Comparison of ENCODE assay signal across 3 cellular contexts in the genomic region with DNA sequence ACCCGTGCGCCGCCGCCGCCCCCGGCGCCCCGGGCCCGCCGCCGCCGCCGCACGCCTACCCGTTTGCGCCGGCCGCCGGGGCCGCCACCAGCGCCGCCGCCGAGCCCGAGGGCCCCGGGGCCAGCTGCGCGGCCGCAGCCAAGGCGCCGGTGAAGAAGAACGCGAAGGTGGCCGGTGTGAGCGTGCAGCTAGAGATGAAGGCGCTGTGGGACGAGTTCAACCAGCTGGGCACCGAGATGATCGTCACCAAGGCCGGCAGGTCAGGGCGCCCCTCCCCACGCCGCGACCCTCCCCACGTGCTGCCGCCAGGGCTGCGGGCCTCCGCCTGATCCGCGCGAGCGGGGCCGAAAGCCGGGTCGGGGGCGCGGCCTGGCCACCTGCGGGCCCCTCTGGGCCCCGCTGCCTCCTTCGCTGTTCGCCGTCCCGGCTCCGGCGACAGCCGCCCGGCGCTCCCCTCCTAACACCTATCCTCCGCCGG.
TF ChIP-seq lines count a peak whose summit lies in the region.

No MANE protein-coding gene starts in this region.

TF ChIP-seq in A549, 52 proteins besides CTCF, POLR2A, EP300 and RAD21:
- TF ChIP-seq EHF (CRISPR knock-in tag; IDR thresholded peaks at IDR 0.05): no peak
- TF ChIP-seq TFCP2L1 (CRISPR knock-in tag; IDR thresholded peaks at IDR 0.05): no peak
- no peak for TF ChIP-seq MAFK (IDR thresholded peaks at IDR 0.05; ENCODE audit: partially characterized antibody)
- TF ChIP-seq HDAC2 (IDR thresholded peaks at IDR 0.05): no peak
- no peak for TF ChIP-seq POLR2AphosphoS2 (conservative IDR thresholded peaks at IDR 0.05; ENCODE audit: low read length)
- no peak for TF ChIP-seq MAZ (IDR thresholded peaks at IDR 0.05; ENCODE audit: borderline replicate concordance, low read depth, low read length)
- no peak for TF ChIP-seq CHD2 (IDR thresholded peaks at IDR 0.05; ENCODE audit: low read length, partially characterized antibody)
- TF ChIP-seq, protein P1, sequence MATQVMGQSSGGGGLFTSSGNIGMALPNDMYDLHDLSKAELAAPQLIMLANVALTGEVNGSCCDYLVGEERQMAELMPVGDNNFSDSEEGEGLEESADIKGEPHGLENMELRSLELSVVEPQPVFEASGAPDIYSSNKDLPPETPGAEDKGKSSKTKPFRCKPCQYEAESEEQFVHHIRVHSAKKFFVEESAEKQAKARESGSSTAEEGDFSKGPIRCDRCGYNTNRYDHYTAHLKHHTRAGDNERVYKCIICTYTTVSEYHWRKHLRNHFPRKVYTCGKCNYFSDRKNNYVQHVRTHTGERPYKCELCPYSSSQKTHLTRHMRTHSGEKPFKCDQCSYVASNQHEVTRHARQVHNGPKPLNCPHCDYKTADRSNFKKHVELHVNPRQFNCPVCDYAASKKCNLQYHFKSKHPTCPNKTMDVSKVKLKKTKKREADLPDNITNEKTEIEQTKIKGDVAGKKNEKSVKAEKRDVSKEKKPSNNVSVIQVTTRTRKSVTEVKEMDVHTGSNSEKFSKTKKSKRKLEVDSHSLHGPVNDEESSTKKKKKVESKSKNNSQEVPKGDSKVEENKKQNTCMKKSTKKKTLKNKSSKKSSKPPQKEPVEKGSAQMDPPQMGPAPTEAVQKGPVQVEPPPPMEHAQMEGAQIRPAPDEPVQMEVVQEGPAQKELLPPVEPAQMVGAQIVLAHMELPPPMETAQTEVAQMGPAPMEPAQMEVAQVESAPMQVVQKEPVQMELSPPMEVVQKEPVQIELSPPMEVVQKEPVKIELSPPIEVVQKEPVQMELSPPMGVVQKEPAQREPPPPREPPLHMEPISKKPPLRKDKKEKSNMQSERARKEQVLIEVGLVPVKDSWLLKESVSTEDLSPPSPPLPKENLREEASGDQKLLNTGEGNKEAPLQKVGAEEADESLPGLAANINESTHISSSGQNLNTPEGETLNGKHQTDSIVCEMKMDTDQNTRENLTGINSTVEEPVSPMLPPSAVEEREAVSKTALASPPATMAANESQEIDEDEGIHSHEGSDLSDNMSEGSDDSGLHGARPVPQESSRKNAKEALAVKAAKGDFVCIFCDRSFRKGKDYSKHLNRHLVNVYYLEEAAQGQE (IDR thresholded peaks at IDR 0.05): no peak
- TF ChIP-seq, protein P2, sequence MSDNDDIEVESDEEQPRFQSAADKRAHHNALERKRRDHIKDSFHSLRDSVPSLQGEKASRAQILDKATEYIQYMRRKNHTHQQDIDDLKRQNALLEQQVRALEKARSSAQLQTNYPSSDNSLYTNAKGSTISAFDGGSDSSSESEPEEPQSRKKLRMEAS (IDR thresholded peaks at IDR 0.05): no peak
- TF ChIP-seq RCOR1 (IDR thresholded peaks at IDR 0.05; ENCODE audit: low read depth, low read length): no peak
- no peak for TF ChIP-seq PHF8 (IDR thresholded peaks at IDR 0.05; ENCODE audit: borderline replicate concordance, low read depth)
- no peak for TF ChIP-seq SMC3 (IDR thresholded peaks at IDR 0.05)
- TF ChIP-seq RNF2 (IDR thresholded peaks at IDR 0.05; ENCODE audit: borderline replicate concordance, low read depth): no peak
- TF ChIP-seq ZFP36 (IDR thresholded peaks at IDR 0.05; ENCODE audit: borderline replicate concordance, partially characterized antibody): no peak
- TF ChIP-seq HEYL (CRISPR knock-in tag; IDR thresholded peaks at IDR 0.05): no peak
- no peak for TF ChIP-seq KDM5A (IDR thresholded peaks at IDR 0.05)

TF ChIP-seq in GM12878, 131 proteins besides CTCF, POLR2A, EP300 and RAD21:
- peak; percentile 74 for TF ChIP-seq SUZ12 (IDR thresholded peaks at IDR 0.05; ENCODE audit: unreplicated experiment)
- TF ChIP-seq KLF5 (IDR thresholded peaks at IDR 0.05; ENCODE audit: partially characterized antibody): no peak

TF ChIP-seq in neural cell, 6 proteins besides CTCF, POLR2A, EP300 and RAD21:
- TF ChIP-seq EZH2 (IDR thresholded peaks at IDR 0.05; ENCODE audit: borderline replicate concordance, insufficient read depth, low read length, poor library complexity, severe bottlenecking): peak; percentile 93
- TF ChIP-seq, protein P1 (IDR thresholded peaks at IDR 0.05; ENCODE audit: borderline replicate concordance): no peak
TF ChIP-seq in neural cell: peak in this region for 1.
